ENCODE assay signal across 8 cellular contexts in the genomic region with DNA sequence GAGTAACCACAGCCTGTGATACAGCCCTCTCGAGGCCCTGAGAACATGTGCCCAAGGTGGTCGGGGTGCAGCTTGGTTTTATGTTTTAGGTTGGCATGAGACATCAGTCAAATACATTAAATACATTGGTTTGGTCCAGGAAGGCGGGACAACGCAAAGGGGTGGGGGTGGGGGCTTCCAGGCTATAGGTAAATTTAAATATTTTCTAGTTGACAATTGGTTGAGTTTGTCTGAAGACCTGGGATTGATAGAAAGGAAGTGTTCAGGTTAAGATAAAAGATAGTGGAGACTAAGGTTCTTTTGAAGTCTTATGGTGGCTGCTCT. TPM values are rescaled to one million over a fixed set of nuclear protein-coding genes. Genes with fewer than 3 reads are reported as not detected.
DNase-seq lines count a peak whose midpoint lies in the region; ATAC-seq, FAIRE-seq and TF ChIP-seq lines count a peak whose summit lies in the region.

No MANE protein-coding gene starts in this region.

- H3K9me3 ChIP-seq in DND-41 (ENCODE audit: insufficient read depth, low read length, severe bottlenecking) (no peaks in the 10 kb centered on the region), SJSA1 (replicated peaks) (no peaks in the 10 kb centered on the region), endocrine pancreas (ENCODE audit: control insufficient read depth, low read length) (no peaks in the 10 kb centered on the region), pancreas (no peaks in the 10 kb centered on the region)

- DNase-seq in DND-41: peak; percentile 31
- DNase-seq in SJSA1 (ENCODE audit: low read depth in 1 of 2, low spot score in 2 of 2): no peak
- no peak for DNase-seq in pancreas
- DNase-seq in LoVo (ENCODE audit: low spot score): no peak
- DNase-seq in GM19238 (ENCODE audit: insufficient read length, low spot score): no peak

- ATAC-seq in DND-41 (ENCODE audit: insufficient read depth, low read depth) (no peak), pancreas (no peak), HG03135 (IDR thresholded peaks at IDR 0.05; ENCODE audit: unreplicated experiment) (no peak), HG02970 (IDR thresholded peaks at IDR 0.05; ENCODE audit: low FRiP score, unreplicated experiment) (no peak)

- peaks cover 39% of the 10 kb centered on the region; the same call in 1 of the 2 replicates for H4K20me1 ChIP-seq in DND-41 (ENCODE audit: insufficient read depth, low read length)

- H3K27ac ChIP-seq in DND-41 (ENCODE audit: low read length) (peak overlapping the region; percentile 88), SJSA1 (no peak overlapping the region), pancreas (no peak overlapping the region)

- H3K79me2 ChIP-seq in DND-41 (ENCODE audit: insufficient read depth, low read length): peaks cover 86% of the 10 kb centered on the region

- H3K4me1 ChIP-seq in DND-41 (ENCODE audit: insufficient read depth, low read length) (peaks cover 53% of the 10 kb centered on the region), SJSA1 (replicated peaks) (peaks cover 12% of the 10 kb centered on the region), endocrine pancreas (ENCODE audit: control insufficient read depth, insufficient read depth, low read length) (peaks cover 3% of the 10 kb centered on the region), pancreas (peaks cover 0 to 24% (median 14%) of the 10 kb centered on the region in 3 donors)

- H3K36me3 ChIP-seq in DND-41 (ENCODE audit: insufficient read depth, low read length): peaks cover 46% of the 10 kb centered on the region
- H3K36me3 ChIP-seq in SJSA1: peaks cover 31% of the 10 kb centered on the region
- no peaks in the 10 kb centered on the region for H3K36me3 ChIP-seq in endocrine pancreas (ENCODE audit: control insufficient read depth, insufficient read depth, low read length)
- no peaks in the 10 kb centered on the region for H3K36me3 ChIP-seq in pancreas

- peak overlapping the region; percentile 72 for H3K4me2 ChIP-seq in DND-41 (ENCODE audit: insufficient read depth, low read length)

- intact Hi-C loops in pancreas (cut with DNase I): no loop called here

- peak overlapping the region; percentile 89 for H2AFZ ChIP-seq in DND-41 (ENCODE audit: low read depth, low read length)

- TF ChIP-seq CTCF in DND-41 (IDR thresholded peaks at IDR 0.05; ENCODE audit: borderline replicate concordance, extremely low read depth, low read length, poor library complexity, severe bottlenecking) (no peak), pancreas (IDR thresholded peaks at IDR 0.05) (no peak)

- H3K9ac ChIP-seq in DND-41 (ENCODE audit: low read depth, low read length) (peak overlapping the region; percentile 89), endocrine pancreas (ENCODE audit: control insufficient read depth, insufficient read depth, low read length) (peak overlapping the region; percentile 92)

- peak overlapping the region; percentile 45 to 69 for H3K4me3 ChIP-seq in DND-41 (ENCODE audit: low read depth in 1 of 2, low read length in 2 of 2)
- H3K4me3 ChIP-seq in SJSA1: peak overlapping the region; percentile 91
- peak overlapping the region; percentile 70 for H3K4me3 ChIP-seq in endocrine pancreas (ENCODE audit: control insufficient read depth, insufficient read depth, low read length)
- peak overlapping the region in 3 of 4 donors; percentile 74 to 80 (median 77) for H3K4me3 ChIP-seq in pancreas

- WGBS in pancreas, 2 donors: 35 to 40% methylated on average over 4 of the region's 4 CpGs

- H3K27me3 ChIP-seq in DND-41 (ENCODE audit: insufficient read depth, low read length, poor library complexity) (no peaks in the 10 kb centered on the region), SJSA1 (replicated peaks) (no peaks in the 10 kb centered on the region), endocrine pancreas (ENCODE audit: control insufficient read depth, insufficient read depth, low read length) (no peaks in the 10 kb centered on the region), pancreas (no peaks in the 10 kb centered on the region)

- FAIRE-seq in pancreas (lab: Jason Lieb, UNC): no peak

RNA-seq across cellular contexts. Expression of a gene that starts 1.2 kb away (rescaled TPM):
- 4.1 and 4.3 TPM in 2 replicates for total RNA-seq in SJSA1 (2014; rRNA removed; shearing (Covaris generic))
- 1 to 10 TPM; 1.6 to 2.6 (median 2.0) TPM for total RNA-seq in pancreas
- 1 to 10 TPM in 1 of 2 donors, under 1 TPM in 1; 0.80 to 1.3 TPM for polyA plus RNA-seq in pancreas

RNA-seq across cellular contexts. Expression of a gene that starts 42.1 kb away (rescaled TPM):
- not detected in 2 replicates for total RNA-seq in SJSA1 (2014; rRNA removed; shearing (Covaris generic))
- total RNA-seq in pancreas: 100 to 1,000 TPM; 114 to 355 (median 163) TPM
- polyA plus RNA-seq in pancreas: 10 to 100 TPM; 80.7 to 92.5 TPM

Comparison
In these comparisons a context has a peak if more than half of its experiments do, and no peak if none do; other contexts are left out.
1. RNA of a gene that starts 42.1 kb away (total RNA-seq): 114 to 355 TPM in pancreas; not detected in SJSA1; every median in the first group is over 100 times any median in the second.
2. Peak in every context shown above with its lines, with median percentiles within 50 percentile points of each other: H3K4me3 ChIP-seq.